In the genomic region with DNA sequence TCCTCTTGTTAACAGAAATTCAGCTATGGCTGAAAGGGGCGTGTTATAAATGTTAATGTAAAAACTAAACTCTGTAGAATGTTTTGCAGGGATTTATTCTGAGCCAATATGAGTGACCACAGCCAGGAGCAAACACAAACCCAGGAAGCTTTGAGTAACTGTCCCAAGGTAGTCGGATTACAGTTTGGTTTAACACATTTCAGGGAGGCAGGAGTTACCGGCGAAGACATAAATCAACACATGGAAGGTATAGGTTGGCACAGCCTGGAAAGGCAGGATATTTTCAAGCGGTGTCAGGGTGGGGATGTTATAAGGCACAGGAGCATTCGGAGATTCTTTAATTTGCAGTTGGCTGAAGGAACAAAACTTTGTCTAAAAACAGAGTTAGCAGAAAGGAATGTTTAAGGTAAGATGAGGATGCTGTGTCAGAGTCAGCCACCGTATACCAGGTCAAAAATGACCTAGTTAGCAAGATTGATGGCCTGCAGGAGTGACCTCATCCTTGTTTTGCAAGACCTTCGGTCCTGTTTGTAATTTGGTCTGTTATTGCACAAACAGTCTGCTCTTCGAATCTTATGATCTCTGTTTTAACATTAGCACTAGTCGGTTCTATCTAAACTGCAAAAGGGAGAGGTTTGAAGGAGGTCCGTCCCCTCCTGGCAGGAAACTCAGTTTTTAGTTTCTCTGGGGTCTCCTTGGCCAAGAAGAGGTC, we compare ENCODE assay signal across 11 cellular contexts.
DNase-seq lines count a peak whose midpoint lies in the region; ATAC-seq, FAIRE-seq and TF ChIP-seq lines count a peak whose summit lies in the region.
"Had no signal": no experiment of that assay in that cellular context is flagged by ENCODE, and none has a peak within 500 bp of the region (broad histone marks: within the 10 kb centered on the region; RNA-seq: fewer than 3 reads in every experiment).

No MANE protein-coding gene starts in this region.

- no peak overlapping the region for H3K4me2 ChIP-seq in K562 (ENCODE audit: insufficient read depth, low read length)

- TF ChIP-seq RAD21 in K562 (CRISPR knock-in tag; conservative IDR thresholded peaks at IDR 0.05 in 1 of 2, IDR thresholded peaks at IDR 0.05 in 1 of 2): no peak

- no peak for TF ChIP-seq CTCF in HEK293 (tag by site-specific recombination; IDR thresholded peaks at IDR 0.05)
- no peak for TF ChIP-seq CTCF in K562 (IDR thresholded peaks at IDR 0.05 in 2 of 3, conservative IDR thresholded peaks at IDR 0.05 in 1 of 3; ENCODE audit: insufficient read depth in 2 of 3, low read depth in 1 of 3, low read length in 3 of 3)
- TF ChIP-seq CTCF in chondrocyte (IDR thresholded peaks at IDR 0.05): no peak

- peaks cover 3% of the 10 kb centered on the region for H3K4me1 Mint-ChIP-seq in chondrocyte (ENCODE audit: low read depth)

- no peaks in the 10 kb centered on the region for H3K9me3 Mint-ChIP-seq in chondrocyte (ENCODE audit: low read depth)

- POLR2A ChIA-PET in HEK293 (lab: Yijun Ruan, JAX): no interaction called here
- POLR2A ChIA-PET in K562 (lab: Yijun Ruan, JAX): no interaction called here

- intact Hi-C loops in K562 (cut with micrococcal nuclease): no loop called here

- CTCF ChIA-PET in HEK293 (lab: Yijun Ruan, JAX) (interaction anchor here (0.6 to 1.7 kb wide), 3 partner anchors 93 to 1439 kb away, joined by 3 to 5 read pairs (median 3); no protein-coding TSS in a partner anchor), K562 (lab: Yijun Ruan, JAX; ENCODE audit: low intra/inter-chr PET ratio) (no interaction called here)

- ATAC-seq in K562 (peak; percentile 51; the same call in 2 of the 3 replicates), HG02884 (IDR thresholded peaks at IDR 0.05; ENCODE audit: unreplicated experiment) (no peak)

- DNase-seq in K562 (ENCODE audit: extremely low read depth in 1 of 4, low spot score in 3 of 4) (no peak), iris pigment epithelial cell (ENCODE audit: low read depth) (peak; percentile 90), stromal cell of bone marrow (ENCODE audit: low read depth) (peak; percentile 59), chondrocyte (ENCODE audit: low spot score) (no peak), HUDEP-2 (lab: John Stamatoyannopoulos, UW; ENCODE audit: unreplicated experiment in 76 of 76) (no peak)
- DNase-seq in activated CD4-positive, CD25-positive, alpha-beta regulatory T cell treated with anti-CD3 and anti-CD28 coated beads, Interleukin-2, amount 50 U/mL, for 72 hours: no peak
- DNase-seq: activated gamma-delta T cell, NCI-H2171, nucleus accumbens had no signal

- no peak for TF ChIP-seq POLR2A in K562 (conservative IDR thresholded peaks at IDR 0.05)

- no peaks in the 10 kb centered on the region for H3K79me2 ChIP-seq in K562 (ENCODE audit: control insufficient read depth, insufficient read depth, low read length)

- no peak overlapping the region for H3K27ac ChIP-seq in HEK293 (ENCODE audit: extremely low read depth, low read depth, low read length)
- no peak overlapping the region for H3K27ac ChIP-seq in K562 (ENCODE audit: extremely low read depth, low read depth, low read length)

- no peak for FAIRE-seq in K562 (lab: Jason Lieb, UNC)

- no peaks in the 10 kb centered on the region for H3K27me3 ChIP-seq in K562 (ENCODE audit: control insufficient read depth in 2 of 2, insufficient read depth in 2 of 2, low read length in 2 of 2)

- no TSS peak for BruUV-seq in K562 (replicated peaks; lab: Mats Ljungman, UMichigan)

- H4K20me1 ChIP-seq in K562 (replicated peaks; ENCODE audit: control insufficient read depth, insufficient read depth, low read length): no peaks in the 10 kb centered on the region

- H3K9me3 ChIP-seq in HEK293 (ENCODE audit: control insufficient read depth, insufficient read depth, low read depth, low read length): no peaks in the 10 kb centered on the region
- H3K9me3 ChIP-seq in K562 (replicated peaks; ENCODE audit: control insufficient read depth, insufficient read depth, low read depth, low read length): no peaks in the 10 kb centered on the region; the same call in 1 of the 2 replicates

- H3K4me1 ChIP-seq in HEK293 (ENCODE audit: control insufficient read depth, insufficient read depth, low read length): no peaks in the 10 kb centered on the region; the same call in 1 of the 2 replicates
- peaks cover 3 to 8% of the 10 kb centered on the region in 2 experiments; a peak in 3 of 5 replicates for H3K4me1 ChIP-seq in K562 (replicated peaks in 1 of 2; ENCODE audit: control insufficient read depth in 2 of 2, insufficient read depth in 2 of 2, low read length in 2 of 2)

- H3K36me3 ChIP-seq in HEK293 (ENCODE audit: control insufficient read depth in 2 of 2, insufficient read depth in 1 of 2, low read length in 2 of 2) (no peaks in the 10 kb centered on the region), K562 (ENCODE audit: control insufficient read depth, insufficient read depth, low read length) (no peaks in the 10 kb centered on the region)

- no peak overlapping the region for H3K27ac Mint-ChIP-seq in chondrocyte (ENCODE audit: unreplicated experiment)

- no peaks in the 10 kb centered on the region for H3K9me1 ChIP-seq in K562 (ENCODE audit: control insufficient read depth, insufficient read depth, low read length)

- no peak for TF ChIP-seq EP300 in K562 (IDR thresholded peaks at IDR 0.05; ENCODE audit: low read length)

- no peaks in the 10 kb centered on the region for H3K36me3 Mint-ChIP-seq in chondrocyte (ENCODE audit: low read depth)

- no peaks in the 10 kb centered on the region for H3K27me3 Mint-ChIP-seq in chondrocyte (ENCODE audit: low read depth)

- in situ Hi-C loops in K562 (cut with MboI): no loop called here

- H3K4me3 ChIP-seq in HEK293 (ENCODE audit: low read depth, low read length) (no peak overlapping the region), K562 (no peak overlapping the region)

- 19% methylated on average over 11 of the region's 11 CpGs for WGBS in K562 (ENCODE audit: insufficient coverage, low coverage, missing lambda C conversion rate)

- no peak overlapping the region for H3K4me3 Mint-ChIP-seq in chondrocyte (ENCODE audit: unreplicated experiment)

- H2AFZ ChIP-seq in K562 (ENCODE audit: low read depth, low read length): no peak overlapping the region

- no peak overlapping the region for H3K9ac ChIP-seq in K562 (ENCODE audit: insufficient read depth in 1 of 2, low read depth in 2 of 2, low read length in 2 of 2)

TF ChIP-seq in HEK293, 187 proteins besides CTCF, POLR2A, EP300 and RAD21 (continues in another document):
- TF ChIP-seq ZNF629 (tag by site-specific recombination; IDR thresholded peaks at IDR 0.05) (0 out of 2 replicates have a peak, but pooled peaks have one; percentile 44), ZNF302 (tag by site-specific recombination; IDR thresholded peaks at IDR 0.05; ENCODE audit: low read depth) (no peak), ZNF366 (tag by site-specific recombination; conservative IDR thresholded peaks at IDR 0.05) (0 out of 2 replicates have a peak, but pooled peaks have one; percentile 23), ZNF169 (tag by site-specific recombination; IDR thresholded peaks at IDR 0.05) (no peak), ZNF132 (tag by site-specific recombination; IDR thresholded peaks at IDR 0.05; ENCODE audit: borderline replicate concordance) (no peak), GLI4 (tag by site-specific recombination; IDR thresholded peaks at IDR 0.05) (no peak), ZNF558 (tag by site-specific recombination; IDR thresholded peaks at IDR 0.05) (no peak), KLF1 (tag by site-specific recombination; IDR thresholded peaks at IDR 0.05) (no peak), ZFP69B (tag by site-specific recombination; IDR thresholded peaks at IDR 0.05) (no peak), ZXDB (tag by site-specific recombination; IDR thresholded peaks at IDR 0.05) (no peak), ZNF184 (tag by site-specific recombination; IDR thresholded peaks at IDR 0.05) (peak; percentile 36; the same call in 1 of the 2 replicates)
- TF ChIP-seq, protein P1, sequence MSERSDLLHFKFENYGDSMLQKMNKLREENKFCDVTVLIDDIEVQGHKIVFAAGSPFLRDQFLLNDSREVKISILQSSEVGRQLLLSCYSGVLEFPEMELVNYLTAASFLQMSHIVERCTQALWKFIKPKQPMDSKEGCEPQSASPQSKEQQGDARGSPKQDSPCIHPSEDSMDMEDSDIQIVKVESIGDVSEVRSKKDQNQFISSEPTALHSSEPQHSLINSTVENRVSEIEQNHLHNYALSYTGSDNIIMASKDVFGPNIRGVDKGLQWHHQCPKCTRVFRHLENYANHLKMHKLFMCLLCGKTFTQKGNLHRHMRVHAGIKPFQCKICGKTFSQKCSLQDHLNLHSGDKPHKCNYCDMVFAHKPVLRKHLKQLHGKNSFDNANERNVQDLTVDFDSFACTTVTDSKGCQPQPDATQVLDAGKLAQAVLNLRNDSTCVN (tag by site-specific recombination; optimal IDR thresholded peaks at IDR 0.05): no peak

TF ChIP-seq in K562, 482 proteins besides CTCF, POLR2A, EP300 and RAD21 (continues in another document):
- TF ChIP-seq, protein P2, sequence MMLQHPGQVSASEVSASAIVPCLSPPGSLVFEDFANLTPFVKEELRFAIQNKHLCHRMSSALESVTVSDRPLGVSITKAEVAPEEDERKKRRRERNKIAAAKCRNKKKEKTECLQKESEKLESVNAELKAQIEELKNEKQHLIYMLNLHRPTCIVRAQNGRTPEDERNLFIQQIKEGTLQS (IDR thresholded peaks at IDR 0.05): peak; percentile 86
- TF ChIP-seq, protein P2 (CRISPR knock-in tag; conservative IDR thresholded peaks at IDR 0.05): no peak
- TF ChIP-seq ATF7 (IDR thresholded peaks at IDR 0.05) (peak; percentile 78), CEBPB (tag; IDR thresholded peaks at IDR 0.05) (peak; percentile 95), CTBP1 (IDR thresholded peaks at IDR 0.05; ENCODE audit: borderline replicate concordance) (0 out of 2 replicates have a peak, but pooled peaks have one; percentile 15), TRIM24 (IDR thresholded peaks at IDR 0.05) (peak; percentile 55 to 71; a peak in 2 of 4 replicates), RBM34 (IDR thresholded peaks at IDR 0.05; ENCODE audit: borderline replicate concordance, insufficient read depth, low read length) (no peak)
- TF ChIP-seq, protein P3, sequence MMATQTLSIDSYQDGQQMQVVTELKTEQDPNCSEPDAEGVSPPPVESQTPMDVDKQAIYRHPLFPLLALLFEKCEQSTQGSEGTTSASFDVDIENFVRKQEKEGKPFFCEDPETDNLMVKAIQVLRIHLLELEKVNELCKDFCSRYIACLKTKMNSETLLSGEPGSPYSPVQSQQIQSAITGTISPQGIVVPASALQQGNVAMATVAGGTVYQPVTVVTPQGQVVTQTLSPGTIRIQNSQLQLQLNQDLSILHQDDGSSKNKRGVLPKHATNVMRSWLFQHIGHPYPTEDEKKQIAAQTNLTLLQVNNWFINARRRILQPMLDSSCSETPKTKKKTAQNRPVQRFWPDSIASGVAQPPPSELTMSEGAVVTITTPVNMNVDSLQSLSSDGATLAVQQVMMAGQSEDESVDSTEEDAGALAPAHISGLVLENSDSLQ (IDR thresholded peaks at IDR 0.05): peak; percentile 71

Comparison
In these comparisons a context has a peak if more than half of its experiments do, and no peak if none do; other contexts are left out.
1. DNase-seq: peak in iris pigment epithelial cell (single experiment) and stromal cell of bone marrow (single experiment); none in K562 (0 of 4), chondrocyte (single experiment), HUDEP-2 (0 of 76) and activated CD4-positive, CD25-positive, alpha-beta regulatory T cell treated with anti-CD3 and anti-CD28 coated beads, Interleukin-2, amount 50 U/mL, for 72 hours (single experiment).